8 cellular contexts compared by ENCODE assay signal in the genomic region with DNA sequence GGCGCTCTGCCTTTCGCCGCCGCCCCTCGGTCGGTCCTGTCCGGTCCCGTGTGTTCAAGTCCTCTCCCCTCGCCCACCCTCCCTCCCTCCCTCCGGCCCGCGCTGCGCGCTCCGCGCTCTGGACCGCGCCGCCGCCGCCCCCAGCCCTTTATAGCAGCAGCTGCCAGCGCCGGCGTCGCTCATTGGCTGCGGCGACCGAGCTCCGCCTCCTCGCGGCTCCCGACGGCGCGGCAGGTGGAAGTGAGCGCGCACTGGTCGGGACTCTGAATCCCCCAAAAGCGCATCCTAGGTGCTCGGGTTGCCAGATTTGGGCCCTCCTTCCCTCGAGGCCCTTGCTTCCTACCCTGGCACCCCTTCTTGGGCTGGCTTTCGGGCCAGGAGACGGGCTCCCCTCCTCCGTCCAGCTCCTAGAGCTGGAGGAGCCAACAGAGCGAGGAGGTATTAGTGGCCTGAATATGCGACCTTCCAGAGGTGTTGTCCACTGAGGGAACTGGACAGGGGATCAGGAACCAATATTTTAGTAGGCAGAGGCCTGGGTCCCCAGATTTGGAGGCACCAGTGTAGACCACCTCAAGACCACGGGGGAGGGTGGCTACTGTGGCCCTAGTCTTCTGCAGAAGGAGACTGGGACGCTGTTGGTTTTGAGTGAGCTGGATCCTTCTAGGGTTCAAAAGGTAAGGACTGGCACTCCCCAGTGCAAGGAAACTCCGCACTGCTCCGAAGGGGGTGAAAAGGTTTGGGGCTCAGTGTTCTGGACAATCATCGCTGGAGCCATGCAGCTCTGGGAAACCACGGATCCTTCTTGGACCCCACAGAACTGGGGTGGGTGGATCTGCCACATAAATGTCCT. TPM values are rescaled to one million over a fixed set of nuclear protein-coding genes. Genes with fewer than 3 reads are reported as not detected.
DNase-seq lines count a peak whose midpoint lies in the region; ATAC-seq and TF ChIP-seq lines count a peak whose summit lies in the region.

A gene (minus strand): TSS at position 120 of the 850 bp plus-strand sequence. CDS start 438 bp downstream, outside the sequence.

- CTCF ChIA-PET in PC-3 (lab: Charles Lee) = interaction anchor here (2.1 kb wide), 1 partner anchor 187 kb away, joined by 8 read pairs; no protein-coding TSS in a partner anchor

- DNase-seq in heart right ventricle (no peak), cardiac septum (ENCODE audit: low spot score) (no peak), PC-3 (no peak), hippocampal formation (lab: John Stamatoyannopoulos, UW) (peak; percentile 57 to 76), Right ventricle myocardium superior (no peak)

- H3K9ac ChIP-seq in PC-3 (ENCODE audit: low read length) = no peak within 1 kb of the TSS

- no peaks in the 10 kb centered on the region for H3K9me3 ChIP-seq in heart right ventricle
- no peaks in the 10 kb centered on the region for H3K9me3 ChIP-seq in PC-3 (ENCODE audit: low read length)
- peaks cover 1% of the 10 kb centered on the region for H3K9me3 ChIP-seq in thymus (ENCODE audit: control insufficient read depth)

- H3K4me1 ChIP-seq in heart right ventricle = peaks cover 10 to 46% (median 35%) of the 10 kb centered on the region in 9 donors
- H3K4me1 ChIP-seq in PC-3 (ENCODE audit: insufficient read depth, low read length) = peaks cover 7% of the 10 kb centered on the region; the same call in 1 of the 2 replicates
- H3K4me1 ChIP-seq in thymus (ENCODE audit: control insufficient read depth, insufficient read depth, low read length) = peaks cover 8% of the 10 kb centered on the region

- 10 to 14% methylated on average over 34 to 50 of the region's 52 CpGs for WGBS in heart right ventricle, 2 donors
- WGBS in thymus = 17% methylated on average over 52 of the region's 52 CpGs

- H4K20me1 ChIP-seq in PC-3 (ENCODE audit: low read length) = no peaks in the 10 kb centered on the region

- TF ChIP-seq CTCF in heart right ventricle (IDR thresholded peaks at IDR 0.05) (no peak), PC-3 (conservative IDR thresholded peaks at IDR 0.05; ENCODE audit: low read depth, low read length) (no peak)

- H3F3A ChIP-seq in PC-3 (ENCODE audit: low read length, unreplicated experiment) = no peaks in the 10 kb centered on the region

- H3K79me2 ChIP-seq in PC-3 (ENCODE audit: low read length) = no peaks in the 10 kb centered on the region

- peak within 1 kb of the TSS; percentile 79; the same call in 1 of the 2 replicates for H2AFZ ChIP-seq in PC-3 (ENCODE audit: low read length)

- H3K4me3 ChIP-seq in heart right ventricle = peak within 1 kb of the TSS in 9 of 10 donors; percentile 9 to 50 (median 37)
- peak within 1 kb of the TSS; percentile 59; the same call in 1 of the 2 replicates for H3K4me3 ChIP-seq in PC-3 (ENCODE audit: low read length)
- H3K4me3 ChIP-seq in thymus (ENCODE audit: low read length) = peak within 1 kb of the TSS; percentile 23

- no TSS peak for BruUV-seq in PC-3 (replicated peaks; lab: Mats Ljungman, UMichigan)

- H3K9me2 ChIP-seq in PC-3 (replicated peaks; ENCODE audit: low read length) = no peaks in the 10 kb centered on the region

- peaks cover 0 to 12% (median 3%) of the 10 kb centered on the region in 9 donors for H3K36me3 ChIP-seq in heart right ventricle
- no peaks in the 10 kb centered on the region for H3K36me3 ChIP-seq in PC-3 (ENCODE audit: low read depth, low read length)
- peaks cover 16% of the 10 kb centered on the region for H3K36me3 ChIP-seq in thymus (ENCODE audit: control insufficient read depth, insufficient read depth)

- POLR2A ChIA-PET in PC-3 (lab: Charles Lee; ENCODE audit: unreplicated experiment) = no interaction called here

- H3K27ac ChIP-seq in heart right ventricle (no peak within 1 kb of the TSS), PC-3 (ENCODE audit: low read length) (no peak within 1 kb of the TSS), thymus (ENCODE audit: low read depth) (no peak within 1 kb of the TSS)

- intact Hi-C loops in heart right ventricle (cut with DNase I) (loop anchor here in 7 of 10 donors (5.0 to 10.0 kb wide), 4 partner anchors 99 to 194 kb away; a partner anchor contains a TSS), cardiac septum (cut with DNase I) (loop anchor here (5.0 kb wide), 1 partner anchor 99 kb away; a partner anchor contains a TSS), PC-3 (cut with micrococcal nuclease) (no loop called here), Right ventricle myocardium superior (cut with DNase I) (no loop called here)

- H3K27me3 ChIP-seq in heart right ventricle (peaks cover 5 to 63% (median 52%) of the 10 kb centered on the region in 7 donors), PC-3 (ENCODE audit: low read length) (peaks cover 14% of the 10 kb centered on the region; the same call in 1 of the 2 replicates), thymus (ENCODE audit: control insufficient read depth, insufficient read depth) (peaks cover 51% of the 10 kb centered on the region)

- H3K4me2 ChIP-seq in PC-3 (ENCODE audit: low read length) = peak within 1 kb of the TSS; percentile 78

- ATAC-seq in heart right ventricle (no peak), PC-3 (no peak), HG02870 (IDR thresholded peaks at IDR 0.05; ENCODE audit: unreplicated experiment) (no peak), HG03175 (IDR thresholded peaks at IDR 0.05; ENCODE audit: unreplicated experiment) (no peak), Right ventricle myocardium superior (ENCODE audit: poor library complexity) (no peak)

RNA-seq across cellular contexts. Expression of the gene that starts here (rescaled TPM):
- under 1 TPM in 7 of 10 donors, not detected in 3; 0.07 to 0.44 (median 0.23) TPM for total RNA-seq in heart right ventricle
- under 1 TPM; 0.10 to 0.15 TPM for polyA plus RNA-seq in heart right ventricle
- total RNA-seq in cardiac septum = 0.89 TPM
- total RNA-seq in PC-3 (2014; rRNA removed) = not detected in 2 replicates
- polyA plus RNA-seq in thymus = 0.05 TPM
- 0.62 TPM for total RNA-seq in Right ventricle myocardium superior

Comparison
In these comparisons a context has a peak if more than half of its experiments do, and no peak if none do; other contexts are left out.
1. intact Hi-C loops: an anchor here in heart right ventricle (5.0 to 10.0 kb wide) and cardiac septum (5.0 kb wide); none called in PC-3 and Right ventricle myocardium superior.
2. DNase-seq: peak in hippocampal formation (2 of 2); none in heart right ventricle (0 of 2), cardiac septum (single experiment), PC-3 (single experiment) and Right ventricle myocardium superior (single experiment).
3. Peak in every context shown above with its lines, with median percentiles within 50 percentile points of each other: H3K4me3 ChIP-seq.